Comparison of ENCODE assay signal across 2 cellular contexts in genomic region chr15:90921887-90922286, GRCh38.
A peak's percentile ranks its signal among the peaks of the same experiment; 100 is the strongest.
TF ChIP-seq lines count a peak whose summit lies in the region.

No MANE protein-coding gene starts in this region.

TF ChIP-seq in IMR-90, 13 proteins besides CTCF, POLR2A, EP300 and RAD21:
- no peak for TF ChIP-seq MAZ (IDR thresholded peaks at IDR 0.05; ENCODE audit: borderline replicate concordance, low read depth, low read length)
- TF ChIP-seq CEBPB (IDR thresholded peaks at IDR 0.05; ENCODE audit: low read depth, low read length), result peak; percentile 55; the same call in 1 of the 2 replicates
- no peak for TF ChIP-seq RCOR1 (IDR thresholded peaks at IDR 0.05; ENCODE audit: insufficient replicate concordance, low read length)
- no peak for TF ChIP-seq FOS (IDR thresholded peaks at IDR 0.05; ENCODE audit: low read depth, low read length)
TF ChIP-seq in IMR-90: peak in this region for 1.

TF ChIP-seq in K562, 482 proteins besides CTCF, POLR2A, EP300 and RAD21:
- TF ChIP-seq BRD9 (IDR thresholded peaks at IDR 0.05; ENCODE audit: low read depth, partially characterized antibody), result no peak
- TF ChIP-seq SAP30 (IDR thresholded peaks at IDR 0.05; ENCODE audit: borderline replicate concordance, insufficient read depth, low read depth, low read length, poor library complexity, severe bottlenecking), result no peak
- TF ChIP-seq CEBPB (tag; IDR thresholded peaks at IDR 0.05), result peak; percentile 90
- TF ChIP-seq SNAPC5 (CRISPR knock-in tag; IDR thresholded peaks at IDR 0.05), result no peak
- TF ChIP-seq CEBPG (CRISPR knock-in tag; IDR thresholded peaks at IDR 0.05), result no peak
- peak; percentile 24 to 54; a peak in 3 of 4 replicates for TF ChIP-seq CEBPG (tag; conservative IDR thresholded peaks at IDR 0.05 in 1 of 2, IDR thresholded peaks at IDR 0.05 in 1 of 2)
- TF ChIP-seq FOXA1 (IDR thresholded peaks at IDR 0.05; ENCODE audit: borderline replicate concordance), result no peak
- TF ChIP-seq NUFIP1 (IDR thresholded peaks at IDR 0.05; ENCODE audit: partially characterized antibody), result no peak
- TF ChIP-seq ZNF75A (CRISPR knock-in tag; IDR thresholded peaks at IDR 0.05), result no peak
- TF ChIP-seq ARID3A (IDR thresholded peaks at IDR 0.05; ENCODE audit: borderline replicate concordance, low read depth, low read length), result no peak
- TF ChIP-seq NR2C2 (CRISPR knock-in tag; IDR thresholded peaks at IDR 0.05), result no peak
- no peak for TF ChIP-seq NR2C2 (tag; IDR thresholded peaks at IDR 0.05)
